ENCODE assay signal across 18 cellular contexts in genomic region chr14:69755299-69755698, GRCh38. TPM values are rescaled to one million over a fixed set of nuclear protein-coding genes. Genes with fewer than 3 reads are reported as not detected.
DNase-seq lines count a peak whose midpoint lies in the region; ATAC-seq and TF ChIP-seq lines count a peak whose summit lies in the region.
"Had no signal": no experiment of that assay in that cellular context is flagged by ENCODE, and none has a peak within 500 bp of the region (broad histone marks: within the 10 kb centered on the region; RNA-seq: fewer than 3 reads in every experiment).

No MANE protein-coding gene starts in this region.

- H3K4me1 Mint-ChIP-seq in MCF 10A (ENCODE audit: insufficient read depth, unreplicated experiment): no peaks in the 10 kb centered on the region

- no peak for TF ChIP-seq POLR2A in Peyer's patch (IDR thresholded peaks at IDR 0.05)

- peak overlapping the region; percentile 31 for H2AFZ ChIP-seq in mammary epithelial cell (ENCODE audit: low read depth, low read length)

- H3K4me2 ChIP-seq in mammary epithelial cell (ENCODE audit: insufficient read depth, low read depth, low read length): no peak overlapping the region
- H3K4me2 ChIP-seq: SK-N-SH had no signal

- dilution Hi-C loops in mammary epithelial cell (cut with HindIII; ENCODE audit: low sequenced_read_pairs): loop anchor here (5.0 to 10.0 kb wide), 2 partner anchors 63 to 230 kb away; no protein-coding TSS in a partner anchor

- CTCF ChIA-PET in mammary epithelial cell (lab: Charles Lee; ENCODE audit: low non-redundant PET): interaction anchor here (0.7 kb wide), 1 partner anchor 63 kb away, joined by 26 read pairs; no protein-coding TSS in a partner anchor
- CTCF ChIA-PET in MCF 10A (lab: Yijun Ruan, JAX): no interaction called here

- H4K20me1 ChIP-seq in mammary epithelial cell (ENCODE audit: insufficient read depth, low read length): no peaks in the 10 kb centered on the region

- POLR2A ChIA-PET in MCF 10A (lab: Yijun Ruan, JAX): interaction anchor here (1.4 to 3.0 kb wide), 2 partner anchors 11 to 12 kb away, joined by 3 to 15 read pairs; partner anchors contain the start of gene SRSF5

- in situ Hi-C loops in mammary epithelial cell (cut with MboI; ENCODE audit: low sequenced_read_pairs in 2 of 2): no loop called here

- H3K36me3 ChIP-seq in mammary epithelial cell (ENCODE audit: insufficient read depth, low read length): no peaks in the 10 kb centered on the region
- H3K36me3 ChIP-seq in Peyer's patch: no peaks in the 10 kb centered on the region
- no peaks in the 10 kb centered on the region for H3K36me3 ChIP-seq in upper lobe of right lung
- H3K36me3 ChIP-seq: left lung had no signal

- no peaks in the 10 kb centered on the region for H3K79me2 ChIP-seq in mammary epithelial cell (ENCODE audit: insufficient read depth, low read length)

- H3K27ac Mint-ChIP-seq in MCF 10A (ENCODE audit: low read depth, unreplicated experiment): no peak overlapping the region
- H3K27ac Mint-ChIP-seq: effector memory CD8-positive, alpha-beta T cell; IgD-negative memory B cell had no signal

- H3K4me1 ChIP-seq in mammary epithelial cell (ENCODE audit: insufficient read depth, low read length): no peaks in the 10 kb centered on the region
- H3K4me1 ChIP-seq in Peyer's patch: peaks cover 0 to 4% (median 1%) of the 10 kb centered on the region in 4 donors
- no peaks in the 10 kb centered on the region for H3K4me1 ChIP-seq in upper lobe of right lung
- H3K4me1 ChIP-seq: left lung had no signal

- peak; percentile 55 for ATAC-seq in upper lobe of right lung
- ATAC-seq: effector memory CD8-positive, alpha-beta T cell; HCT116; left lung had no signal

- H3K9me3 ChIP-seq in mammary epithelial cell (replicated peaks; ENCODE audit: insufficient read depth, low read length): no peaks in the 10 kb centered on the region
- H3K9me3 ChIP-seq in Peyer's patch: no peaks in the 10 kb centered on the region
- H3K9me3 ChIP-seq in upper lobe of right lung: no peaks in the 10 kb centered on the region
- H3K9me3 ChIP-seq: left lung, SK-N-SH had no signal

- no peaks in the 10 kb centered on the region for H3K27me3 ChIP-seq in mammary epithelial cell (ENCODE audit: insufficient read depth, low read length)
- no peaks in the 10 kb centered on the region for H3K27me3 ChIP-seq in Peyer's patch
- H3K27me3 ChIP-seq in upper lobe of right lung: no peaks in the 10 kb centered on the region
- H3K27me3 ChIP-seq: left lung had no signal

- no peak overlapping the region for H3K4me3 Mint-ChIP-seq in MCF 10A (ENCODE audit: unreplicated experiment)
- H3K4me3 Mint-ChIP-seq: effector memory CD8-positive, alpha-beta T cell; IgD-negative memory B cell had no signal

- H3K36me3 Mint-ChIP-seq in MCF 10A (ENCODE audit: insufficient read depth, unreplicated experiment): no peaks in the 10 kb centered on the region
- H3K36me3 Mint-ChIP-seq: IgD-negative memory B cell had no signal

- no peak overlapping the region for H3K4me3 ChIP-seq in mammary epithelial cell (replicated peaks in 1 of 3; ENCODE audit: insufficient read depth in 1 of 3, low read depth in 2 of 3, low read length in 3 of 3)
- H3K4me3 ChIP-seq in Peyer's patch: no peak overlapping the region
- H3K4me3 ChIP-seq in upper lobe of right lung: no peak overlapping the region
- H3K4me3 ChIP-seq: left lung had no signal

- no peak overlapping the region for H3K9ac ChIP-seq in mammary epithelial cell (ENCODE audit: insufficient read depth, low read length)
- H3K9ac ChIP-seq: SK-N-SH had no signal

- intact Hi-C loops in mammary epithelial cell (cut with micrococcal nuclease): no loop called here
- intact Hi-C loops in MCF 10A (cut with micrococcal nuclease): no loop called here
- intact Hi-C loops in upper lobe of right lung (cut with DNase I): no loop called here

- no TSS peak for BruUV-seq in mammary epithelial cell (replicated peaks; lab: Mats Ljungman, UMichigan)
- BruUV-seq in MCF 10A (replicated peaks; lab: Mats Ljungman, UMichigan): no TSS peak

- H3K27ac ChIP-seq in mammary epithelial cell (ENCODE audit: insufficient read depth, low read depth, low read length): no peak overlapping the region
- H3K27ac ChIP-seq in Peyer's patch: peak overlapping the region in 3 of 4 donors; percentile 68 to 97 (median 94)
- H3K27ac ChIP-seq in upper lobe of right lung: no peak overlapping the region
- H3K27ac ChIP-seq: left lung had no signal

- TF ChIP-seq CTCF in mammary epithelial cell (conservative IDR thresholded peaks at IDR 0.05 in 1 of 2, IDR thresholded peaks at IDR 0.05 in 1 of 2; ENCODE audit: extremely low read depth in 1 of 2, insufficient read depth in 1 of 2, low read depth in 1 of 2, low read length in 2 of 2) (no peak), MCF 10A (IDR thresholded peaks at IDR 0.05; ENCODE audit: unreplicated experiment) (no peak), Peyer's patch (IDR thresholded peaks at IDR 0.05) (no peak), upper lobe of right lung (IDR thresholded peaks at IDR 0.05) (no peak)

- no peaks in the 10 kb centered on the region for H3K9me3 Mint-ChIP-seq in MCF 10A (ENCODE audit: unreplicated experiment)
- H3K9me3 Mint-ChIP-seq: effector memory CD8-positive, alpha-beta T cell; IgD-negative memory B cell had no signal

- DNase-seq in mammary epithelial cell: no peak
- no peak for DNase-seq in MCF 10A (ENCODE audit: unreplicated experiment)
- peak in 1 of 3 donors; percentile 62 for DNase-seq in Peyer's patch
- peak; percentile 85 for DNase-seq in foreskin melanocyte
- no peak for DNase-seq in upper lobe of right lung
- no peak for DNase-seq in NCI-H526 treated with DMSO at 0.1 percent for 48 hours (lab: John Stamatoyannopoulos, UW)
- DNase-seq in NCI-H1105 (lab: John Stamatoyannopoulos, UW): no peak
- no peak for DNase-seq in ecto neural progenitor cell (ENCODE audit: low spot score)
- DNase-seq: Calu3; effector memory CD8-positive, alpha-beta T cell; foreskin fibroblast; left lung; NCI-H1417 treated with DMSO at 0.1 percent for 48 hours; NCI-H446; SK-N-SH had no signal

- no peaks in the 10 kb centered on the region for H3K27me3 Mint-ChIP-seq in MCF 10A (ENCODE audit: insufficient read depth, unreplicated experiment)
- H3K27me3 Mint-ChIP-seq: effector memory CD8-positive, alpha-beta T cell; IgD-negative memory B cell had no signal

RNA-seq across cellular contexts. Expression of gene SRSF5, which starts 11.6 kb away (rescaled TPM):
- 100 to 1,000 TPM; 125 to 257 TPM for total RNA-seq in mammary epithelial cell
- polyA plus RNA-seq in mammary epithelial cell: 148 TPM
- 159 TPM for polyA minus RNA-seq in mammary epithelial cell
- total RNA-seq in MCF 10A (2022): 281 and 316 TPM in 2 replicates
- total RNA-seq in Peyer's patch: 100 to 1,000 TPM; 339 to 528 (median 434) TPM
- total RNA-seq in upper lobe of right lung: 287 TPM

RNA-seq across cellular contexts. Expression of gene SLC10A1, which starts 41.7 kb away (rescaled TPM):
- not detected for total RNA-seq in mammary epithelial cell
- not detected for polyA plus RNA-seq in mammary epithelial cell
- not detected for polyA minus RNA-seq in mammary epithelial cell
- total RNA-seq in MCF 10A (2022): not detected in 2 replicates
- total RNA-seq in Peyer's patch: not detected
- not detected for total RNA-seq in upper lobe of right lung
- total RNA-seq: Calu3, cardiac septum, left lung had no signal
- polyA plus RNA-seq: IgD-negative memory B cell, SK-N-SH had no signal

Comparison
In these comparisons a context has a peak if more than half of its experiments do, and no peak if none do; other contexts are left out.
1. H3K27ac ChIP-seq: peak in Peyer's patch (3 of 4); none in mammary epithelial cell (single experiment) and upper lobe of right lung (single experiment).